In genomic region chr19:3056454-3057016, GRCh38 we compare ENCODE assay signal across 1 cellular context.
A peak's percentile ranks its signal among the peaks of the same experiment; 100 is the strongest.
TF ChIP-seq lines count a peak whose summit lies in the region.

No MANE protein-coding gene starts in this region.

TF ChIP-seq in K562, 482 proteins besides CTCF, POLR2A, EP300 and RAD21:
- TF ChIP-seq ZNF436 (CRISPR knock-in tag; IDR thresholded peaks at IDR 0.05) = no peak
- TF ChIP-seq ZNF639 (CRISPR knock-in tag; conservative IDR thresholded peaks at IDR 0.05 in 1 of 2, IDR thresholded peaks at IDR 0.05 in 1 of 2) = no peak
- no peak for TF ChIP-seq ZNF24 (IDR thresholded peaks at IDR 0.05)
- TF ChIP-seq ZBTB26 (CRISPR knock-in tag; IDR thresholded peaks at IDR 0.05) = no peak
- no peak for TF ChIP-seq KLF6 (CRISPR knock-in tag; IDR thresholded peaks at IDR 0.05; ENCODE audit: borderline replicate concordance)
- 0 out of 2 replicates have a peak, but pooled peaks have one; percentile 9 for TF ChIP-seq EGR1 (conservative IDR thresholded peaks at IDR 0.05)
- no peak for TF ChIP-seq EZH2 (IDR thresholded peaks at IDR 0.05; ENCODE audit: borderline replicate concordance, low read depth, low read length)
- TF ChIP-seq PRDM10 (IDR thresholded peaks at IDR 0.05; ENCODE audit: partially characterized antibody) = no peak
- TF ChIP-seq MTA3 (IDR thresholded peaks at IDR 0.05; ENCODE audit: borderline replicate concordance) = no peak
- TF ChIP-seq HEY1 (CRISPR knock-in tag; IDR thresholded peaks at IDR 0.05; ENCODE audit: borderline replicate concordance) = no peak
- TF ChIP-seq ZNF780A (CRISPR knock-in tag; IDR thresholded peaks at IDR 0.05) = no peak
- TF ChIP-seq ZNF12 (CRISPR knock-in tag; IDR thresholded peaks at IDR 0.05) = no peak
- TF ChIP-seq PCBP1 (IDR thresholded peaks at IDR 0.05; ENCODE audit: low read depth, low read length, poor library complexity, severe bottlenecking) = peak; percentile 45
TF ChIP-seq in K562: peak in this region for 2.
